Comparison of ENCODE assay signal across 18 cellular contexts in genomic region chr5:174134545-174134944, GRCh38.
DNase-seq lines count a peak whose midpoint lies in the region; ATAC-seq, FAIRE-seq and TF ChIP-seq lines count a peak whose summit lies in the region.
"Had no signal": no experiment of that assay in that cellular context is flagged by ENCODE, and none has a peak within 500 bp of the region (broad histone marks: within the 10 kb centered on the region; RNA-seq: fewer than 3 reads in every experiment).

No MANE protein-coding gene starts in this region.

- H3K18ac ChIP-seq in IMR-90 (ENCODE audit: low read depth, low read length) (no peak overlapping the region), H1 (ENCODE audit: extremely low read depth, low read length) (no peak overlapping the region)

- CTCF ChIA-PET in HEK293T (lab: Yijun Ruan, JAX) (no interaction called here), IMR-90 (lab: Yijun Ruan, JAX) (no interaction called here), H1 (lab: Charles Lee; ENCODE audit: partially characterized antibody) (no interaction called here)

- H2BK15ac ChIP-seq in IMR-90 (ENCODE audit: low read depth, low read length) (no peak overlapping the region), H1 (ENCODE audit: low read length) (no peak overlapping the region)

- peak overlapping the region; percentile 72 for H2BK5ac ChIP-seq in IMR-90 (ENCODE audit: low read depth, low read length, poor library complexity, severe bottlenecking)
- no peak overlapping the region for H2BK5ac ChIP-seq in H1 (ENCODE audit: low read depth, low read length)

- H3K4me1 ChIP-seq in IMR-90 (ENCODE audit: control insufficient read depth, insufficient read depth, low read length) (no peaks in the 10 kb centered on the region), H1 (replicated peaks in 1 of 4; ENCODE audit: control insufficient read depth in 3 of 4, insufficient read depth in 4 of 4, low read length in 3 of 4) (no peaks in the 10 kb centered on the region)
- H3K4me1 ChIP-seq: HAP-1 had no signal

- H3K4ac ChIP-seq in IMR-90 (ENCODE audit: low read depth, low read length) (no peak overlapping the region), H1 (replicated peaks; ENCODE audit: insufficient read length, low read depth, low read length) (no peak overlapping the region)

- H2BK12ac ChIP-seq in H1 (ENCODE audit: low read depth, low read length) = no peak overlapping the region

- H3K79me1 ChIP-seq in IMR-90 (ENCODE audit: low read depth in 1 of 2, low read length in 2 of 2) (no peaks in the 10 kb centered on the region), H1 (ENCODE audit: low read depth, low read length) (no peaks in the 10 kb centered on the region)

- H3K9ac ChIP-seq in IMR-90 (ENCODE audit: low read depth, low read length) (no peak overlapping the region), H1 (replicated peaks in 1 of 4; ENCODE audit: extremely low read depth in 1 of 4, low read depth in 3 of 4, low read length in 3 of 4) (no peak overlapping the region)

- H2BK20ac ChIP-seq in IMR-90 (ENCODE audit: low read depth, low read length) (no peak overlapping the region), H1 (ENCODE audit: low read length) (no peak overlapping the region)

- no peak for TF ChIP-seq EP300 in H1 (IDR thresholded peaks at IDR 0.05; ENCODE audit: borderline replicate concordance in 1 of 2, low read depth in 2 of 2, low read length in 2 of 2)

- no TSS peak for BruUV-seq in IMR-90 (replicated peaks; lab: Mats Ljungman, UMichigan)

- POLR2A ChIA-PET in HEK293T (lab: Yijun Ruan, JAX) (no interaction called here), IMR-90 (lab: Charles Lee; ENCODE audit: unreplicated experiment) (no interaction called here), H1 (lab: Charles Lee; ENCODE audit: partially characterized antibody) (no interaction called here)

- TF ChIP-seq CTCF in IMR-90 (conservative IDR thresholded peaks at IDR 0.05; ENCODE audit: low read depth, low read length) = no peak
- no peak for TF ChIP-seq CTCF in H1 (IDR thresholded peaks at IDR 0.05; ENCODE audit: control extremely low read depth in 1 of 3, insufficient read depth in 1 of 3, low read depth in 1 of 3, low read length in 3 of 3)
- no peak for TF ChIP-seq CTCF in brain microvascular endothelial cell (IDR thresholded peaks at IDR 0.05; ENCODE audit: low read depth, low read length, missing control alignments)

- H3K23ac ChIP-seq in IMR-90 (ENCODE audit: low read depth, low read length) (no peak overlapping the region), H1 (ENCODE audit: insufficient read length) (no peak overlapping the region)

- no peak overlapping the region for H3K4me2 ChIP-seq in IMR-90 (ENCODE audit: low read depth, low read length)
- H3K4me2 ChIP-seq in H1 (ENCODE audit: insufficient read depth in 1 of 2, low read depth in 2 of 2, low read length in 2 of 2) = no peak overlapping the region
- H3K4me2 ChIP-seq: GM23338 had no signal

- H3K14ac ChIP-seq in IMR-90 (replicated peaks; ENCODE audit: low read depth, low read length) (no peak overlapping the region), H1 (ENCODE audit: insufficient read length) (no peak overlapping the region)

- H2AK5ac ChIP-seq in IMR-90 (ENCODE audit: low read depth, low read length) (no peak overlapping the region), H1 (ENCODE audit: low read depth, low read length) (no peak overlapping the region)

- H3K4me3 ChIP-seq in IMR-90 (ENCODE audit: insufficient read depth, low read depth, low read length) = no peak overlapping the region
- no peak overlapping the region for H3K4me3 ChIP-seq in H1 (ENCODE audit: extremely low read depth in 1 of 4, insufficient read depth in 2 of 4, low read depth in 3 of 4, low read length in 4 of 4)
- H3K4me3 ChIP-seq in brain microvascular endothelial cell (ENCODE audit: low read depth, low read length) = no peak overlapping the region
- H3K4me3 ChIP-seq: GM23338, HAP-1 had no signal

- dilution Hi-C loops in IMR-90 (cut with HindIII; ENCODE audit: low sequenced_read_pairs, unreplicated experiment) = no loop called here

- H3K36me3 ChIP-seq in IMR-90 (ENCODE audit: control insufficient read depth, insufficient read depth, low read length) (no peaks in the 10 kb centered on the region), H1 (ENCODE audit: control insufficient read depth in 2 of 4, insufficient read depth in 4 of 4, low read length in 3 of 4) (no peaks in the 10 kb centered on the region), brain microvascular endothelial cell (replicated peaks) (no peaks in the 10 kb centered on the region)
- H3K36me3 ChIP-seq: HAP-1 had no signal

- DNase-seq in HEK293T (ENCODE audit: extremely low spot score) = no peak
- DNase-seq in IMR-90 = no peak
- DNase-seq in H1 (ENCODE audit: low read depth in 1 of 2, low spot score in 2 of 2) = no peak
- DNase-seq in brain microvascular endothelial cell = no peak
- DNase-seq in activated T-cell treated with anti-CD3 and anti-CD28 coated beads, Interleukin-2, amount 50 U/mL, for 1 hour = no peak
- DNase-seq: C1 segment of cervical spinal cord; Calu3; CD4-positive, alpha-beta memory T cell; COR-L47; DMS53; DMS79 treated with DMSO at 0.1 percent for 48 hours; GF-D8 had no signal

- intact Hi-C loops in IMR-90 (cut with micrococcal nuclease) = no loop called here

- no peak overlapping the region for H4K5ac ChIP-seq in IMR-90 (ENCODE audit: low read depth, low read length)
- H4K5ac ChIP-seq in H1 (ENCODE audit: insufficient read length, low read depth, low read length) = no peak overlapping the region

- 100% methylated on average over 1 of the region's 1 CpG; no CpG with 5 or more reads in 1 of the 2 experiments for WGBS in IMR-90 (ENCODE audit: extremely low coverage in 2 of 2, insufficient read length in 1 of 2), 2 experiments
- 94 to 100% methylated on average over 1 of the region's 1 CpG for WGBS in H1 (ENCODE audit: extremely low coverage in 1 of 2, insufficient coverage in 1 of 2, insufficient read length in 1 of 2, insufficient replicate concordance in 2 of 2, low coverage in 1 of 2, low lambda C conversion rate in 2 of 2, missing lambda C conversion rate in 1 of 2), 2 experiments

- H3K27me3 ChIP-seq in IMR-90 (ENCODE audit: control insufficient read depth, insufficient read depth, low read length) = no peaks in the 10 kb centered on the region
- H3K27me3 ChIP-seq in H1 (replicated peaks in 1 of 4; ENCODE audit: control insufficient read depth in 3 of 4, extremely low read depth in 1 of 4, insufficient read depth in 3 of 4, low read length in 3 of 4) = no peaks in the 10 kb centered on the region
- H3K27me3 ChIP-seq in brain microvascular endothelial cell (replicated peaks) = no peaks in the 10 kb centered on the region

- H2AFZ ChIP-seq in IMR-90 (replicated peaks; ENCODE audit: low read length, poor library complexity) = no peak overlapping the region
- no peak overlapping the region for H2AFZ ChIP-seq in H1 (ENCODE audit: low read length)
- H2AFZ ChIP-seq: GM23338 had no signal

- H3K56ac ChIP-seq in IMR-90 (ENCODE audit: extremely low read depth, insufficient read depth, low read length) = no peak overlapping the region
- peak overlapping the region; percentile 66 for H3K56ac ChIP-seq in H1 (replicated peaks; ENCODE audit: insufficient read length, low read depth, low read length)

- TF ChIP-seq POLR2A in IMR-90 (IDR thresholded peaks at IDR 0.05; ENCODE audit: low read depth, low read length) (no peak), H1 (IDR thresholded peaks at IDR 0.05; ENCODE audit: control extremely low read depth in 1 of 2, low read depth in 2 of 2, low read length in 2 of 2) (no peak)

- no peak overlapping the region for H2BK120ac ChIP-seq in IMR-90 (ENCODE audit: low read depth, low read length)
- H2BK120ac ChIP-seq in H1 (replicated peaks; ENCODE audit: low read depth, low read length) = no peak overlapping the region

- H3K79me2 ChIP-seq in H1 (ENCODE audit: control insufficient read depth in 1 of 2, insufficient read depth in 2 of 2, low read length in 2 of 2) = no peaks in the 10 kb centered on the region

- in situ Hi-C loops in IMR-90 (cut with MboI; ENCODE audit: low sequenced_read_pairs) (no loop called here), brain microvascular endothelial cell (cut with HindIII; ENCODE audit: low pct_ligation_motif_present, low sequenced_read_pairs) (no loop called here)

- H2AK9ac ChIP-seq in IMR-90 (replicated peaks; ENCODE audit: low read depth, low read length, poor library complexity) = no peak overlapping the region

- no peak overlapping the region for H4K8ac ChIP-seq in IMR-90 (ENCODE audit: low read depth in 2 of 2, low read length in 2 of 2)
- H4K8ac ChIP-seq in H1 (ENCODE audit: extremely low read depth, insufficient read depth, low read length) = no peak overlapping the region

- H3K23me2 ChIP-seq in H1 (ENCODE audit: low read depth, low read length) = peaks cover 8% of the 10 kb centered on the region; the same call in 1 of the 2 replicates

- no peaks in the 10 kb centered on the region for H3K9me1 ChIP-seq in IMR-90 (ENCODE audit: insufficient read depth, low read length)

- no peak overlapping the region for H3K27ac ChIP-seq in IMR-90 (ENCODE audit: insufficient read depth, low read length)
- H3K27ac ChIP-seq in H1 (ENCODE audit: low read depth, low read length) = no peak overlapping the region
- no peak overlapping the region for H3K27ac ChIP-seq in brain microvascular endothelial cell

- H4K91ac ChIP-seq in IMR-90 (ENCODE audit: insufficient read depth, low read depth, low read length) (no peak overlapping the region), H1 (replicated peaks; ENCODE audit: insufficient read length, low read length) (no peak overlapping the region)

- ATAC-seq in IMR-90 (ENCODE audit: low read depth) (no peak), GM18498 (IDR thresholded peaks at IDR 0.05; ENCODE audit: unreplicated experiment) (no peak)
- ATAC-seq: GM23338 had no signal

- TF ChIP-seq RAD21 in IMR-90 (IDR thresholded peaks at IDR 0.05; ENCODE audit: low read length) (no peak), H1 (IDR thresholded peaks at IDR 0.05 in 1 of 2, conservative IDR thresholded peaks at IDR 0.05 in 1 of 2; ENCODE audit: low read depth in 2 of 2, low read length in 2 of 2) (no peak)

- FAIRE-seq in H1 (lab: Jason Lieb, UNC) = no peak
- FAIRE-seq: GM12892, GM18507, H54 had no signal

- peaks cover 31% of the 10 kb centered on the region for H3K9me3 ChIP-seq in IMR-90 (ENCODE audit: control insufficient read depth, insufficient read depth, low read length)
- H3K9me3 ChIP-seq in H1 (ENCODE audit: insufficient read depth in 2 of 2, low read depth in 1 of 2, low read length in 1 of 2) = no peaks in the 10 kb centered on the region
- H3K9me3 ChIP-seq: HAP-1 had no signal

- H4K20me1 ChIP-seq in IMR-90 (ENCODE audit: insufficient read depth, low read length) = no peaks in the 10 kb centered on the region
- peaks cover 0 to 4% of the 10 kb centered on the region in 2 experiments for H4K20me1 ChIP-seq in H1 (replicated peaks in 1 of 2; ENCODE audit: control insufficient read depth in 1 of 2, insufficient read depth in 2 of 2, low read length in 2 of 2)

TF ChIP-seq in HEK293T, 16 proteins besides CTCF, POLR2A, EP300 and RAD21 (continues in another document):
- TF ChIP-seq FOXK2 (IDR thresholded peaks at IDR 0.05) = no peak
- no peak for TF ChIP-seq SUZ12 (IDR thresholded peaks at IDR 0.05)

TF ChIP-seq in H1, 55 proteins besides CTCF, POLR2A, EP300 and RAD21 (continues in another document):
- TF ChIP-seq SAP30 (IDR thresholded peaks at IDR 0.05; ENCODE audit: insufficient read depth, insufficient replicate concordance, low read length) = no peak
